Comparison of ENCODE assay signal across 37 cellular contexts in genomic region chr6:34085453-34086170, GRCh38.
"Had no signal": no experiment of that assay in that cellular context is flagged by ENCODE, and none has a peak within 500 bp of the region (broad histone marks: within the 10 kb centered on the region; RNA-seq: fewer than 3 reads in every experiment).

No MANE protein-coding gene starts in this region.

- H3K36me3 Mint-ChIP-seq: activated CD4-positive, alpha-beta memory T cell treated with anti-CD3 and anti-CD28 coated beads for 36 hours; activated naive CD4-positive, alpha-beta T cell treated with anti-CD3 and anti-CD28 coated beads, Interleukin-2, amount 50 U/mL, for 72 hours; activated naive CD8-positive, alpha-beta T cell treated with anti-CD3 and anti-CD28 coated beads for 36 hours had no signal

- H3K36me3 ChIP-seq: adrenal gland, brain microvascular endothelial cell, breast epithelium had no signal

- H3K27ac ChIP-seq: adrenal gland, body of pancreas, brain microvascular endothelial cell, breast epithelium, VCaP had no signal

- H3K4me1 Mint-ChIP-seq: activated B cell treated with CpG ODN at 0.5 μM for 24 hours; activated CD4-positive, alpha-beta T cell treated with anti-CD3 and anti-CD28 coated beads, Interleukin-2, amount 10 ng/mL, durations not matched to agents 24 days and 14 days; activated naive CD8-positive, alpha-beta T cell treated with anti-CD3 and anti-CD28 coated beads for 36 hours; activated T-helper 17 cell treated with anti-CD3 and anti-CD28 coated beads, Interleukin-2, amount 50 U/mL, for 72 hours had no signal

- H3K9me3 Mint-ChIP-seq: activated B cell treated with CpG ODN at 0.5 μM for 24 hours; activated CD4-positive, alpha-beta memory T cell treated with anti-CD3 and anti-CD28 coated beads for 36 hours; activated CD4-positive, alpha-beta T cell treated with anti-CD3 and anti-CD28 coated beads, Interleukin-2, amount 10 ng/mL, durations not matched to agents 24 days and 14 days; activated CD8-positive, alpha-beta T cell treated with anti-CD3 and anti-CD28 coated beads for 36 hours; activated naive CD4-positive, alpha-beta T cell treated with anti-CD3 and anti-CD28 coated beads for 36 hours; activated naive CD4-positive, alpha-beta T cell treated with anti-CD3 and anti-CD28 coated beads, Interleukin-2, amount 50 U/mL, for 72 hours; activated naive CD8-positive, alpha-beta T cell treated with anti-CD3 and anti-CD28 coated beads for 36 hours; activated T-cell treated with anti-CD3 and anti-CD28 coated beads, Interleukin-2, amount 50 U/mL, for 4 hours; activated T-cell treated with anti-CD3 and anti-CD28 coated beads, Interleukin-2, amount 50 U/mL, for 72 hours; activated T-helper 1 cell treated with anti-CD3 and anti-CD28 coated beads, Interleukin-12 subunit alpha, Interleukin-12 subunit beta, Interleukin-2, Interleukin-4 antibody, amounts not matched to agents 30 ng/mL and 10 ng/mL and 1 ng/mL, durations not matched to agents 14 hours and 24 hours and 36 hours; activated T-helper 17 cell treated with anti-CD3 and anti-CD28 coated beads, Interleukin-2, amount 50 U/mL, for 72 hours; T-helper 1 cell treated with Interleukin-12 subunit alpha and Interleukin-12 subunit beta and Interleukin-4 antibody, amounts not matched to agents 30 μg/mL and 1 μg/mL, for 36 hours; T-helper 2 cell treated with Interferon-gamma antibody and Interleukin-4, amounts not matched to agents 5 μg/mL and 100 μg/mL, for 36 hours had no signal

- H3K27ac Mint-ChIP-seq: activated B cell treated with CpG ODN at 0.5 μM for 24 hours; activated CD4-positive, alpha-beta memory T cell treated with anti-CD3 and anti-CD28 coated beads for 36 hours; activated CD4-positive, alpha-beta T cell treated with anti-CD3 and anti-CD28 coated beads, Interleukin-2, amount 10 ng/mL, durations not matched to agents 24 days and 14 days; activated CD8-positive, alpha-beta T cell treated with anti-CD3 and anti-CD28 coated beads for 36 hours; activated naive CD4-positive, alpha-beta T cell treated with anti-CD3 and anti-CD28 coated beads for 36 hours; activated naive CD8-positive, alpha-beta T cell treated with anti-CD3 and anti-CD28 coated beads for 36 hours; activated T-cell treated with anti-CD3 and anti-CD28 coated beads, Interleukin-2, amount 50 U/mL, for 72 hours; activated T-helper 1 cell treated with anti-CD3 and anti-CD28 coated beads, Interleukin-12 subunit alpha, Interleukin-12 subunit beta, Interleukin-2, Interleukin-4 antibody, amounts not matched to agents 30 ng/mL and 10 ng/mL and 1 ng/mL, durations not matched to agents 14 hours and 24 hours and 36 hours; activated T-helper 17 cell treated with anti-CD3 and anti-CD28 coated beads, Interleukin-2, amount 50 U/mL, for 72 hours; T-helper 1 cell treated with Interleukin-12 subunit alpha and Interleukin-12 subunit beta and Interleukin-4 antibody, amounts not matched to agents 30 μg/mL and 1 μg/mL, for 36 hours; T-helper 2 cell treated with Interferon-gamma antibody and Interleukin-4, amounts not matched to agents 5 μg/mL and 100 μg/mL, for 36 hours had no signal

- H3K4me3 Mint-ChIP-seq: activated B cell treated with CpG ODN at 0.5 μM for 24 hours; activated CD4-positive, alpha-beta memory T cell treated with anti-CD3 and anti-CD28 coated beads for 36 hours; activated CD4-positive, alpha-beta T cell treated with anti-CD3 and anti-CD28 coated beads, Interleukin-2, amount 10 ng/mL, durations not matched to agents 24 days and 14 days; activated CD8-positive, alpha-beta T cell treated with anti-CD3 and anti-CD28 coated beads for 36 hours; activated naive CD4-positive, alpha-beta T cell treated with anti-CD3 and anti-CD28 coated beads for 36 hours; activated naive CD8-positive, alpha-beta T cell treated with anti-CD3 and anti-CD28 coated beads for 36 hours; activated T-cell treated with anti-CD3 and anti-CD28 coated beads, Interleukin-2, amount 50 U/mL, for 4 hours; activated T-cell treated with anti-CD3 and anti-CD28 coated beads, Interleukin-2, amount 50 U/mL, for 72 hours; activated T-helper 1 cell treated with anti-CD3 and anti-CD28 coated beads, Interleukin-12 subunit alpha, Interleukin-12 subunit beta, Interleukin-2, Interleukin-4 antibody, amounts not matched to agents 30 ng/mL and 10 ng/mL and 1 ng/mL, durations not matched to agents 14 hours and 24 hours and 36 hours; activated T-helper 17 cell treated with anti-CD3 and anti-CD28 coated beads, Interleukin-2, amount 50 U/mL, for 72 hours; T-helper 1 cell treated with Interleukin-12 subunit alpha and Interleukin-12 subunit beta and Interleukin-4 antibody, amounts not matched to agents 30 μg/mL and 1 μg/mL, for 36 hours; T-helper 2 cell treated with Interferon-gamma antibody and Interleukin-4, amounts not matched to agents 5 μg/mL and 100 μg/mL, for 36 hours had no signal

- FAIRE-seq: astrocyte, TTC549 had no signal

- ATAC-seq: activated CD8-positive, alpha-beta T cell treated with anti-CD3 and anti-CD28 coated beads for 36 hours; activated naive CD4-positive, alpha-beta T cell treated with anti-CD3 and anti-CD28 coated beads, Interleukin-2, amount 50 U/mL, for 72 hours; activated T-cell treated with anti-CD3 and anti-CD28 coated beads, Interleukin-2, amount 50 U/mL, for 4 hours; activated T-cell treated with anti-CD3 and anti-CD28 coated beads, Interleukin-2, amount 50 U/mL, for 72 hours; activated T-helper 17 cell treated with anti-CD3 and anti-CD28 coated beads, Interleukin-2, amount 50 U/mL, for 72 hours; body of pancreas had no signal

- H3K4me1 ChIP-seq: adrenal gland, body of pancreas, breast epithelium had no signal

- H3K4me3 ChIP-seq: adrenal gland, body of pancreas, breast epithelium had no signal

- DNase-seq: activated B cell treated with CpG ODN at 0.5 μM for 24 hours; activated CD4-positive, alpha-beta memory T cell treated with anti-CD3 and anti-CD28 coated beads for 36 hours; activated CD4-positive, alpha-beta T cell treated with anti-CD3 and anti-CD28 coated beads for 4 hours; activated CD4-positive, alpha-beta T cell treated with anti-CD3 and anti-CD28 coated beads, Interleukin-2, amount 10 ng/mL, durations not matched to agents 24 days and 14 days; activated CD4-positive, alpha-beta T cell treated with anti-CD3 and anti-CD28 coated beads, Interleukin-2, amount 50 U/mL, for 1 hour; activated CD4-positive, alpha-beta T cell treated with anti-CD3 and anti-CD28 coated beads, Interleukin-2, amount 50 U/mL, for 4 hours; activated CD4-positive, CD25-positive, alpha-beta regulatory T cell treated with anti-CD3 and anti-CD28 coated beads, Interleukin-2, amount 50 U/mL, for 72 hours; activated CD8-positive, alpha-beta memory T cell treated with anti-CD3 and anti-CD28 coated beads, Interleukin-2, amount 50 U/mL, for 4 hours; activated CD8-positive, alpha-beta T cell treated with anti-CD3 and anti-CD28 coated beads for 36 hours; activated effector memory CD4-positive, alpha-beta T cell treated with anti-CD3 and anti-CD28 coated beads, Interleukin-2, amount 50 U/mL, for 16 hours; activated gamma-delta T cell treated with Interleukin-2 at 50 U/mL for 16 hours; activated naive CD4-positive, alpha-beta T cell; activated naive CD4-positive, alpha-beta T cell treated with anti-CD3 and anti-CD28 coated beads for 36 hours; activated naive CD4-positive, alpha-beta T cell treated with anti-CD3 and anti-CD28 coated beads, Interleukin-2, amount 50 U/mL, for 16 hours; activated naive CD8-positive, alpha-beta T cell treated with anti-CD3 and anti-CD28 coated beads for 36 hours; activated T-cell treated with anti-CD3 and anti-CD28 coated beads for 4 hours; activated T-cell treated with anti-CD3 and anti-CD28 coated beads, Interleukin-2, amount 50 U/mL, for 1 hour; activated T-cell treated with anti-CD3 and anti-CD28 coated beads, Interleukin-2, amount 50 U/mL, for 4 hours; activated T-cell treated with anti-CD3 and anti-CD28 coated beads, Interleukin-2, amount 50 U/mL, for 72 hours; adrenal gland; amniotic stem cell; aorta; body of pancreas; brain microvascular endothelial cell; central memory CD4-positive, alpha-beta T cell; T-helper 1 cell; T-helper 2 cell; T-helper 9 cell had no signal

- H3K9me3 ChIP-seq: adrenal gland, body of pancreas, breast epithelium had no signal

- H3K27me3 Mint-ChIP-seq: activated CD4-positive, alpha-beta memory T cell treated with anti-CD3 and anti-CD28 coated beads for 36 hours; activated CD8-positive, alpha-beta T cell treated with anti-CD3 and anti-CD28 coated beads for 36 hours; activated naive CD8-positive, alpha-beta T cell treated with anti-CD3 and anti-CD28 coated beads for 36 hours had no signal

- H3K27me3 ChIP-seq: adrenal gland, body of pancreas, brain microvascular endothelial cell, breast epithelium had no signal
